ENCODE assay signal across 30 cellular contexts in the genomic region with DNA sequence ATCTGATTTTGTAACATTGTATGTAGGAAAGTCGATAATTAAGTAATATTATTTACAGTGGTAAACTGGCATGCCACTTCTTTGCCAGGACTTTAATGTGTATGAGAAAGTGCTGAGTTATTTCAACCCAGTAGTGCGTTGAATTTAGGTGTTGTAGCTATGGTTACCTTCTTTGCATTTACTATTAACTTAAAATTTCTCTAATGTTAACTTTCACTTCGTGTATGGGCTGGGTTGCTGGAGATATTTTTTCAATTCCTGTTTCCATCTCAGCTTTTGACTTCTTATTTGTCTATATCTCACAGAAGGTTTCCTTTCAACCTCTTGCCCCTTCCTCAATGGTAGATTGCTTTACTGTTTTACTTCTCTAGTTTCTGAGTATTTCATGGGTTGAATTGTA.
DNase-seq lines count a peak whose midpoint lies in the region; ATAC-seq and TF ChIP-seq lines count a peak whose summit lies in the region.
"Had no signal": no experiment of that assay in that cellular context is flagged by ENCODE, and none has a peak within 500 bp of the region (broad histone marks: within the 10 kb centered on the region; RNA-seq: fewer than 3 reads in every experiment).

No MANE protein-coding gene starts in this region.

- no peak overlapping the region for H3K4me3 ChIP-seq in CD8-positive, alpha-beta T cell (ENCODE audit: low read depth, low read length)
- H3K4me3 ChIP-seq: coronary artery, GM23338 had no signal

- CTCF ChIA-PET in CD8-positive, alpha-beta T cell (lab: Charles Lee) = no interaction called here

- H3K27ac Mint-ChIP-seq in CD8-positive, alpha-beta T cell = no peak overlapping the region
- H3K27ac Mint-ChIP-seq: activated CD4-positive, alpha-beta memory T cell treated with anti-CD3 and anti-CD28 coated beads for 36 hours; GM23338; HFFc6; nephron progenitor cell had no signal

- H3K4me1 ChIP-seq in CD8-positive, alpha-beta T cell (ENCODE audit: insufficient read depth, low read length) = no peaks in the 10 kb centered on the region
- H3K4me1 ChIP-seq: BE2C had no signal

- no peaks in the 10 kb centered on the region for H3K4me1 Mint-ChIP-seq in CD8-positive, alpha-beta T cell (ENCODE audit: low read depth)
- H3K4me1 Mint-ChIP-seq: GM23338, nephron progenitor cell had no signal

- no peak overlapping the region for H3K27ac ChIP-seq in CD8-positive, alpha-beta T cell (ENCODE audit: low read depth, low read length)
- H3K27ac ChIP-seq: coronary artery, KMS-11 had no signal

- no peaks in the 10 kb centered on the region for H3K9me3 ChIP-seq in CD8-positive, alpha-beta T cell (ENCODE audit: low read length)
- H3K9me3 ChIP-seq: BE2C had no signal

- no peaks in the 10 kb centered on the region for H3K27me3 Mint-ChIP-seq in CD8-positive, alpha-beta T cell (ENCODE audit: low read depth)
- H3K27me3 Mint-ChIP-seq: activated CD4-positive, alpha-beta memory T cell treated with anti-CD3 and anti-CD28 coated beads for 36 hours had no signal

- intact Hi-C loops in CD8-positive, alpha-beta T cell (cut with DNase I, micrococcal nuclease) = no loop called here

- H3K9me3 Mint-ChIP-seq in CD8-positive, alpha-beta T cell = peaks cover 18% of the 10 kb centered on the region
- H3K9me3 Mint-ChIP-seq: GM23338, nephron progenitor cell had no signal

- no peak for TF ChIP-seq CTCF in CD8-positive, alpha-beta T cell (IDR thresholded peaks at IDR 0.05)

- ATAC-seq in GM18511 (IDR thresholded peaks at IDR 0.05; ENCODE audit: unreplicated experiment) (peak; percentile 72), GM21619 (IDR thresholded peaks at IDR 0.05; ENCODE audit: unreplicated experiment) (peak; percentile 65), HG03135 (IDR thresholded peaks at IDR 0.05; ENCODE audit: unreplicated experiment) (peak; percentile 50), GM19455 (IDR thresholded peaks at IDR 0.05; ENCODE audit: unreplicated experiment) (no peak)
- no peak for ATAC-seq in CD8-positive, alpha-beta T cell
- ATAC-seq: GM23338, left cardiac atrium, Right ventricle myocardium inferior, SK-N-SH treated with all-trans-retinoic acid at 6 μM for 48 hours had no signal

- no peaks in the 10 kb centered on the region for H3K36me3 Mint-ChIP-seq in CD8-positive, alpha-beta T cell
- H3K36me3 Mint-ChIP-seq: activated CD4-positive, alpha-beta memory T cell treated with anti-CD3 and anti-CD28 coated beads for 36 hours had no signal

- peak; percentile 32 for DNase-seq in MV-4-11 (lab: John Stamatoyannopoulos, UW)
- DNase-seq in medulla oblongata (ENCODE audit: extremely low spot score) = no peak
- no peak for DNase-seq in putamen (ENCODE audit: low spot score)
- DNase-seq in CD8-positive, alpha-beta T cell = no peak
- DNase-seq: activated CD4-positive, alpha-beta memory T cell treated with anti-CD3 and anti-CD28 coated beads for 36 hours; activated CD4-positive, CD25-positive, alpha-beta regulatory T cell treated with anti-CD3 and anti-CD28 coated beads, Interleukin-2, amount 50 U/mL, for 72 hours; activated naive CD4-positive, alpha-beta T cell treated with Interleukin-2 at 50 U/mL for 16 hours; BE2C; DMS 273 treated with DMSO at 0.1 percent for 48 hours; effector CD8-positive, alpha-beta T cell; HFFc6; hypothalamus; left cardiac atrium; MM.1S; NCI-H1436; NCI-H2081 treated with DMSO at 0.1 percent for 48 hours; NCI-H526 treated with DMSO at 0.1 percent for 48 hours; nephron progenitor cell; stimulated activated CD4-positive, alpha-beta T cell treated with anti-CD3 and anti-CD28 coated beads, Interleukin-15, amount 100 ng/mL, for 24 hours; stimulated activated CD4-positive, alpha-beta T cell treated with anti-CD3 and anti-CD28 coated beads, Interleukin-4, amount 100 ng/mL, for 4 hours; trophoblast cell had no signal

- no peak overlapping the region for H3K4me3 Mint-ChIP-seq in CD8-positive, alpha-beta T cell
- H3K4me3 Mint-ChIP-seq: activated CD4-positive, alpha-beta memory T cell treated with anti-CD3 and anti-CD28 coated beads for 36 hours; GM23338; HFFc6; nephron progenitor cell had no signal

- POLR2A ChIA-PET in CD8-positive, alpha-beta T cell (lab: Charles Lee) = no interaction called here

- H3K27me3 ChIP-seq in CD8-positive, alpha-beta T cell (ENCODE audit: insufficient read depth, low read length) = no peaks in the 10 kb centered on the region
- H3K27me3 ChIP-seq: BE2C had no signal

- no peaks in the 10 kb centered on the region for H3K36me3 ChIP-seq in CD8-positive, alpha-beta T cell (ENCODE audit: insufficient read depth, low read length)
- H3K36me3 ChIP-seq: BE2C had no signal

Comparison
In these comparisons a context has a peak if more than half of its experiments do, and no peak if none do; other contexts are left out.
1. ATAC-seq: peak in GM18511 (single experiment), GM21619 (single experiment) and HG03135 (single experiment); none in CD8-positive, alpha-beta T cell (single experiment) and GM19455 (single experiment).